Comparison of ENCODE assay signal across 26 cellular contexts in genomic region chr1:213678348-213678747, GRCh38.
"Had no signal": no experiment of that assay in that cellular context is flagged by ENCODE, and none has a peak within 500 bp of the region (broad histone marks: within the 10 kb centered on the region; RNA-seq: fewer than 3 reads in every experiment).

No MANE protein-coding gene starts in this region.

- H3K9me3 ChIP-seq: esophagus squamous epithelium, gastroesophageal sphincter, heart right ventricle had no signal

- DNase-seq: activated CD4-positive, alpha-beta memory T cell treated with anti-CD3 and anti-CD28 coated beads, Interleukin-2, amount 10 ng/mL, durations not matched to agents 7 days and 5 days; activated CD4-positive, alpha-beta T cell treated with anti-CD3 and anti-CD28 coated beads for 36 hours; activated CD4-positive, alpha-beta T cell treated with anti-CD3 and anti-CD28 coated beads, Interleukin-2, amount 10 ng/mL, durations not matched to agents 24 days and 14 days; activated CD4-positive, alpha-beta T cell treated with anti-CD3 and anti-CD28 coated beads, Interleukin-2, amount 50 U/mL, for 4 hours; activated CD4-positive, CD25-positive, alpha-beta regulatory T cell; activated CD4-positive, CD25-positive, alpha-beta regulatory T cell treated with anti-CD3 and anti-CD28 coated beads, Interleukin-2, amount 50 U/mL, for 72 hours; activated CD8-positive, alpha-beta memory T cell treated with anti-CD3 and anti-CD28 coated beads, Interleukin-2, amount 50 U/mL, for 48 hours; activated gamma-delta T cell; activated naive CD4-positive, alpha-beta T cell treated with anti-CD3 and anti-CD28 coated beads, Interleukin-2, amount 50 U/mL, for 16 hours; activated naive CD4-positive, alpha-beta T cell treated with Interleukin-2 at 50 U/mL for 16 hours; activated T-cell treated with anti-CD3 and anti-CD28 coated beads for 4 hours; activated T-cell treated with anti-CD3 and anti-CD28 coated beads, Interleukin-2, amount 50 U/mL, for 24 hours; activated T-cell treated with anti-CD3 and anti-CD28 coated beads, Interleukin-2, amount 50 U/mL, for 72 hours; amniotic stem cell; anterior cingulate cortex; brain microvascular endothelial cell; dermis blood vessel endothelial cell; effector CD4-positive, alpha-beta T cell; effector memory CD8-positive, alpha-beta T cell; erythroblast; esophagus squamous epithelium; foreskin melanocyte; heart right ventricle; T-helper 2 cell had no signal

- H3K27me3 ChIP-seq: brain microvascular endothelial cell, esophagus squamous epithelium, gastroesophageal sphincter had no signal

- H3K27ac ChIP-seq: brain microvascular endothelial cell, coronary artery, esophagus squamous epithelium, gastroesophageal sphincter, heart right ventricle had no signal

- H3K36me3 ChIP-seq: brain microvascular endothelial cell, esophagus squamous epithelium, gastroesophageal sphincter, heart right ventricle had no signal

- H3K4me3 ChIP-seq: coronary artery, esophagus squamous epithelium, gastroesophageal sphincter, heart right ventricle had no signal

- H3K4me1 ChIP-seq: esophagus squamous epithelium, gastroesophageal sphincter, heart right ventricle had no signal
